ENCODE assay signal across 8 cellular contexts in genomic region chr4:1684756-1685603, GRCh38. TPM values are rescaled to one million over a fixed set of nuclear protein-coding genes. Genes with fewer than 3 reads are reported as not detected.
A peak's percentile ranks its signal among the peaks of the same experiment; 100 is the strongest.
DNase-seq lines count a peak whose midpoint lies in the region; ATAC-seq, FAIRE-seq and TF ChIP-seq lines count a peak whose summit lies in the region.

No MANE protein-coding gene starts in this region.

- intact Hi-C loops in right cardiac atrium (cut with DNase I): no loop called here

- H3K9ac ChIP-seq in SK-N-SH: no peak overlapping the region

- TF ChIP-seq CTCF in SK-N-SH (IDR thresholded peaks at IDR 0.05): no peak

- H3F3A ChIP-seq in SK-N-SH (replicated peaks; ENCODE audit: insufficient read depth): peaks cover 23% of the 10 kb centered on the region

- H3K36me3 Mint-ChIP-seq in T-cell: no peaks in the 10 kb centered on the region
- peaks cover 4 to 5% of the 10 kb centered on the region in 2 donors for H3K36me3 Mint-ChIP-seq in stimulated activated naive B cell treated with anti-CD40 and anti-IgM and Interleukin-4, amounts not matched to agents 10 μg/mL and 1 μg/mL and 100 μg/mL, for 72 hours

- no peak for FAIRE-seq in GM12892 (lab: Jason Lieb, UNC)

- peaks cover 10 to 13% (median 13%) of the 10 kb centered on the region in 3 donors for H3K4me1 Mint-ChIP-seq in T-cell
- H3K4me1 Mint-ChIP-seq in stimulated activated naive B cell treated with anti-CD40 and anti-IgM and Interleukin-4, amounts not matched to agents 10 μg/mL and 1 μg/mL and 100 μg/mL, for 72 hours: peaks cover 2 to 13% of the 10 kb centered on the region in 2 donors

- H3K9me3 ChIP-seq in SK-N-SH: no peaks in the 10 kb centered on the region
- H3K9me3 ChIP-seq in right cardiac atrium (ENCODE audit: control insufficient read depth, low read length): no peaks in the 10 kb centered on the region

- no peaks in the 10 kb centered on the region for H3K27me3 Mint-ChIP-seq in T-cell
- no peaks in the 10 kb centered on the region for H3K27me3 Mint-ChIP-seq in stimulated activated naive B cell treated with anti-CD40 and anti-IgM and Interleukin-4, amounts not matched to agents 10 μg/mL and 1 μg/mL and 100 μg/mL, for 72 hours

- H3K27me3 ChIP-seq in SK-N-SH (ENCODE audit: insufficient read depth) (no peaks in the 10 kb centered on the region), right cardiac atrium (ENCODE audit: control insufficient read depth, insufficient read depth) (no peaks in the 10 kb centered on the region)

- TF ChIP-seq RAD21 in SK-N-SH (IDR thresholded peaks at IDR 0.05; ENCODE audit: low read length): no peak

- POLR2A ChIA-PET in SK-N-SH (lab: Yijun Ruan, JAX): no interaction called here
- POLR2A ChIA-PET in T-cell (lab: Charles Lee): no interaction called here

- peak overlapping the region; percentile 28; the same call in 1 of the 2 replicates for H3K4me2 ChIP-seq in SK-N-SH

- no peak overlapping the region for H2AFZ ChIP-seq in SK-N-SH (ENCODE audit: low read depth)

- 75% methylated on average over 9 of the region's 40 CpGs for WGBS in SK-N-SH (ENCODE audit: low lambda C conversion rate)
- 69% methylated on average over 40 of the region's 40 CpGs for WGBS in right cardiac atrium

- no peaks in the 10 kb centered on the region for H4K20me1 ChIP-seq in SK-N-SH (ENCODE audit: insufficient read depth)

- H3K4me1 ChIP-seq in SK-N-SH (ENCODE audit: control insufficient read depth in 1 of 2, insufficient read depth in 2 of 2, low read depth in 1 of 2, low read length in 1 of 2): peaks cover 4 to 13% of the 10 kb centered on the region in 2 experiments; a peak in 2 of 4 replicates
- H3K4me1 ChIP-seq in right cardiac atrium (ENCODE audit: control insufficient read depth, insufficient read depth, low read length): no peaks in the 10 kb centered on the region

- H3K9me3 Mint-ChIP-seq in T-cell: no peaks in the 10 kb centered on the region
- H3K9me3 Mint-ChIP-seq in stimulated activated naive B cell treated with anti-CD40 and anti-IgM and Interleukin-4, amounts not matched to agents 10 μg/mL and 1 μg/mL and 100 μg/mL, for 72 hours: no peaks in the 10 kb centered on the region

- H3K9me2 ChIP-seq in SK-N-SH: no peaks in the 10 kb centered on the region

- CTCF ChIA-PET in SK-N-SH (lab: Yijun Ruan, JAX): interaction anchor here (6.2 kb wide), 1 partner anchor 7 kb away, joined by 32 read pairs; no protein-coding TSS in a partner anchor
- CTCF ChIA-PET in T-cell (lab: Charles Lee): interaction anchor here in 1 of 2 donors (0.6 kb wide), 1 partner anchor 8 kb away, joined by 3 read pairs; no protein-coding TSS in a partner anchor

- H3K4me3 ChIP-seq in SK-N-SH (ENCODE audit: low read depth in 2 of 2, low read length in 1 of 2): peak overlapping the region in 1 of 2 experiments; percentile 67; a peak in 2 of 4 replicates
- H3K4me3 ChIP-seq in right cardiac atrium (ENCODE audit: low read length): peak overlapping the region; percentile 30

- DNase-seq in SK-N-SH (no peak), T-cell (peak in 1 of 34 experiments; percentile 11), right cardiac atrium (peak in 1 of 3 donors; percentile 29), GM12892 (ENCODE audit: insufficient read length) (no peak)
- no peak for DNase-seq in stimulated activated naive B cell treated with anti-CD40 and anti-IgM and Interleukin-4, amounts not matched to agents 10 μg/mL and 1 μg/mL and 100 μg/mL, for 72 hours

- no peak for ATAC-seq in SK-N-SH treated with all-trans-retinoic acid at 6 μM for 48 hours
- ATAC-seq in T-cell (replicated peaks in 1 of 4): peak in 1 of 4 experiments; percentile 5
- peak; percentile 30 to 35 for ATAC-seq in right cardiac atrium
- ATAC-seq in stimulated activated naive B cell treated with anti-CD40 and anti-IgM and Interleukin-4, amounts not matched to agents 10 μg/mL and 1 μg/mL and 100 μg/mL, for 72 hours (replicated peaks): peak; percentile 29 to 38
- no peak for ATAC-seq in GM18511 (IDR thresholded peaks at IDR 0.05; ENCODE audit: unreplicated experiment)
- ATAC-seq in GM18498 (IDR thresholded peaks at IDR 0.05; ENCODE audit: unreplicated experiment): no peak

- peak overlapping the region; percentile 33 to 59 (median 57) for H3K4me3 Mint-ChIP-seq in T-cell
- H3K4me3 Mint-ChIP-seq in stimulated activated naive B cell treated with anti-CD40 and anti-IgM and Interleukin-4, amounts not matched to agents 10 μg/mL and 1 μg/mL and 100 μg/mL, for 72 hours: peak overlapping the region; percentile 72 to 86

- no peak overlapping the region for H3K27ac Mint-ChIP-seq in T-cell
- no peak overlapping the region for H3K27ac Mint-ChIP-seq in stimulated activated naive B cell treated with anti-CD40 and anti-IgM and Interleukin-4, amounts not matched to agents 10 μg/mL and 1 μg/mL and 100 μg/mL, for 72 hours

- no peak for TF ChIP-seq POLR2A in GM12892 (IDR thresholded peaks at IDR 0.05; ENCODE audit: low read depth, low read length)

- H3K36me3 ChIP-seq in SK-N-SH (replicated peaks in 1 of 2; ENCODE audit: control insufficient read depth in 1 of 2, insufficient read depth in 2 of 2, low read length in 1 of 2): peaks cover 0 to 3% of the 10 kb centered on the region in 2 experiments

- peak overlapping the region in 1 of 2 experiments; percentile 18; a peak in 1 of 4 replicates for H3K27ac ChIP-seq in SK-N-SH (ENCODE audit: low read depth in 2 of 2, low read length in 1 of 2)
- peak overlapping the region; percentile 0 for H3K27ac ChIP-seq in right cardiac atrium (ENCODE audit: low read length)

- peaks cover 11% of the 10 kb centered on the region for H3K79me2 ChIP-seq in SK-N-SH (ENCODE audit: insufficient read depth)

- no peak for TF ChIP-seq EP300 in SK-N-SH (IDR thresholded peaks at IDR 0.05; ENCODE audit: borderline replicate concordance in 1 of 2, low read depth in 1 of 2, low read length in 1 of 2)

TF ChIP-seq in SK-N-SH, 30 proteins besides CTCF, POLR2A, EP300 and RAD21 (continues in another document):
- TF ChIP-seq RCOR1 (IDR thresholded peaks at IDR 0.05; ENCODE audit: low read length) (no peak), SMC3 (IDR thresholded peaks at IDR 0.05; ENCODE audit: low read depth, low read length) (no peak), FOSL2 (IDR thresholded peaks at IDR 0.05; ENCODE audit: borderline replicate concordance, low read depth) (no peak), TAF1 (IDR thresholded peaks at IDR 0.05; ENCODE audit: borderline replicate concordance, low read depth, low read length) (no peak), IRF3 (IDR thresholded peaks at IDR 0.05; ENCODE audit: low read depth, low read length) (no peak)

TF ChIP-seq in SK-N-SH treated with all-trans-retinoic acid at 6 μM for 48 hours, 23 proteins besides CTCF, POLR2A, EP300 and RAD21:
- TF ChIP-seq ZNF565 (CRISPR knock-in tag; conservative IDR thresholded peaks at IDR 0.05; ENCODE audit: low read depth): no peak

RNA-seq across cellular contexts. Expression of gene FAM53A, which starts 0.9 kb away (rescaled TPM):
- 7.6 and 8.3 TPM in 2 replicates for polyA plus RNA-seq in SK-N-SH (2012; rRNA removed)
- 2.8 and 6.0 TPM in 2 replicates for polyA plus RNA-seq in SK-N-SH (2012; cell fraction: cytosol; rRNA removed)
- polyA plus RNA-seq in SK-N-SH (2012; cell fraction: nucleus; rRNA removed): 12.1 and 12.9 TPM in 2 replicates
- 1 to 10 TPM; 1.4 to 3.0 (median 1.9) TPM for total RNA-seq in T-cell
- 1 to 10 TPM; 1.1 to 1.6 (median 1.1) TPM for total RNA-seq in right cardiac atrium
- 1.4 TPM for polyA plus RNA-seq in right cardiac atrium
- 0.53 TPM for polyA plus RNA-seq in GM12892 (2012; ENCODE audit: missing spikeins)

RNA-seq across cellular contexts. Expression of gene SLBP, which starts 27.1 kb away (rescaled TPM):
- polyA plus RNA-seq in SK-N-SH (2012; rRNA removed) (51.5 and 64.3 TPM in 2 replicates), right cardiac atrium (12.2 TPM)
- polyA plus RNA-seq in SK-N-SH (2012; cell fraction: cytosol; rRNA removed): 69.5 and 78.4 TPM in 2 replicates
- 30.8 and 40.1 TPM in 2 replicates for polyA plus RNA-seq in SK-N-SH (2012; cell fraction: nucleus; rRNA removed)
- total RNA-seq in T-cell (10 to 100 TPM; 30.1 to 42.3 (median 36.1) TPM), right cardiac atrium (10 to 100 TPM; 13.4 to 16.1 (median 14.8) TPM)
- polyA plus RNA-seq in GM12892 (2012; ENCODE audit: missing spikeins): 122 TPM

RNA-seq across cellular contexts. Expression of gene TMEM129, which starts 36.1 kb away (rescaled TPM):
- 36.5 and 43.9 TPM in 2 replicates for polyA plus RNA-seq in SK-N-SH (2012; rRNA removed)
- 16.4 and 29.5 TPM in 2 replicates for polyA plus RNA-seq in SK-N-SH (2012; cell fraction: cytosol; rRNA removed)
- polyA plus RNA-seq in SK-N-SH (2012; cell fraction: nucleus; rRNA removed): 68.2 and 69.8 TPM in 2 replicates
- total RNA-seq in T-cell: 10 to 100 TPM; 22.9 to 49.4 (median 46.3) TPM
- total RNA-seq in right cardiac atrium: 10 to 100 TPM; 43.0 to 59.2 (median 48.0) TPM
- 59.1 TPM for polyA plus RNA-seq in right cardiac atrium
- 7.7 TPM for polyA plus RNA-seq in GM12892 (2012; ENCODE audit: missing spikeins)

RNA-seq across cellular contexts. Expression of gene TACC3, which starts 36.3 kb away (rescaled TPM):
- polyA plus RNA-seq in SK-N-SH (2012; rRNA removed) (29.2 and 49.5 TPM in 2 replicates), right cardiac atrium (6.3 TPM)
- polyA plus RNA-seq in SK-N-SH (2012; cell fraction: cytosol; rRNA removed): 24.5 and 30.6 TPM in 2 replicates
- polyA plus RNA-seq in SK-N-SH (2012; cell fraction: nucleus; rRNA removed): 89.9 and 151 TPM in 2 replicates
- total RNA-seq in T-cell (100 to 1,000 TPM; 100 to 138 (median 127) TPM), right cardiac atrium (10 to 100 TPM in 1 of 4 donors, 1 to 10 TPM in 3; 4.1 to 10.8 (median 6.5) TPM)
- 40.1 TPM for polyA plus RNA-seq in GM12892 (2012; ENCODE audit: missing spikeins)

Comparison
In these comparisons a context has a peak if more than half of its experiments do, and no peak if none do; other contexts are left out.
1. ATAC-seq: peak in right cardiac atrium (2 of 2) and stimulated activated naive B cell treated with anti-CD40 and anti-IgM and Interleukin-4, amounts not matched to agents 10 μg/mL and 1 μg/mL and 100 μg/mL, for 72 hours (2 of 2); none in SK-N-SH treated with all-trans-retinoic acid at 6 μM for 48 hours (single experiment), GM18511 (single experiment) and GM18498 (single experiment).